In genomic region chr22:20989323-20990138, GRCh38 we compare ENCODE assay signal across 34 cellular contexts. TPM values are rescaled to one million over a fixed set of nuclear protein-coding genes. Genes with fewer than 3 reads are reported as not detected.
DNase-seq lines count a peak whose midpoint lies in the region; ATAC-seq, FAIRE-seq and TF ChIP-seq lines count a peak whose summit lies in the region.
"Had no signal": no experiment of that assay in that cellular context is flagged by ENCODE, and none has a peak within 500 bp of the region (broad histone marks: within the 10 kb centered on the region; RNA-seq: fewer than 3 reads in every experiment).

No MANE protein-coding gene starts in this region.

- no peak overlapping the region for H2BK5ac ChIP-seq in neuronal stem cell (ENCODE audit: low read length)

- no peak overlapping the region for H4K91ac ChIP-seq in neuronal stem cell (ENCODE audit: low read depth, low read length, poor library complexity)

- H3K4me3 Mint-ChIP-seq in endothelial cell (ENCODE audit: unreplicated experiment), result no peak overlapping the region
- H3K4me3 Mint-ChIP-seq: activated CD8-positive, alpha-beta T cell treated with anti-CD3 and anti-CD28 coated beads, Interleukin-2, amount 10 ng/mL, durations not matched to agents 7 days and 5 days; activated naive CD4-positive, alpha-beta T cell treated with anti-CD3 and anti-CD28 coated beads, Interleukin-2, amount 50 U/mL, for 24 hours had no signal

- peak overlapping the region in 2 of 11 experiments; percentile 13 to 16; a peak in 3 of 22 replicates for H3K27ac ChIP-seq in BLaER1 treated with 17β-estradiol and CSF1 and Interleukin-3, amounts not matched to agents 10 nM and 100 nM
- peak overlapping the region; percentile 32 for H3K27ac ChIP-seq in RWPE1
- H3K27ac ChIP-seq in K562 (ENCODE audit: extremely low read depth, low read depth, low read length), result no peak overlapping the region
- no peak overlapping the region for H3K27ac ChIP-seq in neuronal stem cell (replicated peaks; ENCODE audit: low read length)
- H3K27ac ChIP-seq: left lung, PC-9, right atrium auricular region, suprapubic skin had no signal

- H3K9me1 ChIP-seq in K562 (ENCODE audit: control insufficient read depth, insufficient read depth, low read length), result peaks cover 15% of the 10 kb centered on the region

- POLR2A ChIA-PET in RWPE1 (lab: Yijun Ruan, JAX; ENCODE audit: low non-redundant PET), result no interaction called here
- POLR2A ChIA-PET in K562 (lab: Yijun Ruan, JAX), result interaction anchor here (0.6 to 17.9 kb wide), 9 partner anchors 7 to 648 kb away, joined by 3 to 451 read pairs (median 6); partner anchors contain the start of genes AIFM3, LZTR1 and THAP7

- H4K8ac ChIP-seq in neuronal stem cell (ENCODE audit: low read depth, low read length), result no peak overlapping the region

- peaks cover 57 to 91% (median 82%) of the 10 kb centered on the region in 11 experiments for H3K36me3 ChIP-seq in BLaER1 treated with 17β-estradiol and CSF1 and Interleukin-3, amounts not matched to agents 10 nM and 100 nM
- H3K36me3 ChIP-seq in K562 (ENCODE audit: control insufficient read depth, insufficient read depth, low read length) (peaks cover 88% of the 10 kb centered on the region), neuronal stem cell (replicated peaks in 1 of 2; ENCODE audit: control insufficient read depth in 2 of 2, insufficient read depth in 2 of 2, low read length in 2 of 2) (peaks cover 39 to 72% of the 10 kb centered on the region in 2 donors), H7 (replicated peaks; ENCODE audit: control insufficient read depth, insufficient read depth, low read length) (peaks cover 4% of the 10 kb centered on the region)

- peak overlapping the region; percentile 21 for H2AK5ac ChIP-seq in neuronal stem cell (ENCODE audit: low read depth, low read length)

- H3K9ac ChIP-seq in BLaER1 treated with 17β-estradiol and CSF1 and Interleukin-3, amounts not matched to agents 10 nM and 100 nM, result peak overlapping the region; percentile 2 to 62 (median 44); a peak in 13 of 22 replicates
- H3K9ac ChIP-seq in K562 (ENCODE audit: insufficient read depth in 1 of 2, low read depth in 2 of 2, low read length in 2 of 2) (peak overlapping the region in 1 of 2 experiments; percentile 78; a peak in 2 of 4 replicates), neuronal stem cell (ENCODE audit: low read depth, low read length, poor library complexity) (peak overlapping the region; percentile 50)

- CTCF ChIA-PET in RWPE1 (lab: Yijun Ruan, JAX) (no interaction called here), K562 (lab: Yijun Ruan, JAX; ENCODE audit: low intra/inter-chr PET ratio) (no interaction called here)

- H3K4ac ChIP-seq in neuronal stem cell (ENCODE audit: low read length), result peak overlapping the region; percentile 6

- TF ChIP-seq EP300 in K562 (IDR thresholded peaks at IDR 0.05; ENCODE audit: low read length), result no peak

- H2BK15ac ChIP-seq in neuronal stem cell (ENCODE audit: low read length), result no peak overlapping the region

- H4K20me1 ChIP-seq in BLaER1 treated with 17β-estradiol and CSF1 and Interleukin-3, amounts not matched to agents 10 nM and 100 nM, result peaks cover 0 to 79% (median 16%) of the 10 kb centered on the region in 11 experiments; a peak in 11 of 22 replicates
- H4K20me1 ChIP-seq in K562 (replicated peaks; ENCODE audit: control insufficient read depth, insufficient read depth, low read length), result peaks cover 14% of the 10 kb centered on the region; the same call in 1 of the 2 replicates

- H3K4me1 Mint-ChIP-seq in endothelial cell (ENCODE audit: unreplicated experiment), result no peaks in the 10 kb centered on the region
- H3K4me1 Mint-ChIP-seq: neural crest cell had no signal

- no peak for TF ChIP-seq CTCF in RWPE1 (conservative IDR thresholded peaks at IDR 0.05; ENCODE audit: low read depth)
- TF ChIP-seq CTCF in K562 (IDR thresholded peaks at IDR 0.05 in 2 of 3, conservative IDR thresholded peaks at IDR 0.05 in 1 of 3; ENCODE audit: insufficient read depth in 2 of 3, low read depth in 1 of 3, low read length in 3 of 3), result no peak
- no peak for TF ChIP-seq CTCF in GM20000 (IDR thresholded peaks at IDR 0.05; ENCODE audit: extremely low read depth, missing control alignments)
- no peak for TF ChIP-seq CTCF in endothelial cell (IDR thresholded peaks at IDR 0.05; ENCODE audit: unreplicated experiment)
- TF ChIP-seq CTCF in GM10266 (IDR thresholded peaks at IDR 0.05; ENCODE audit: control insufficient read depth, insufficient read depth, low read depth, missing control alignments), result no peak

- no peak overlapping the region for H3K14ac ChIP-seq in neuronal stem cell (ENCODE audit: low read length)

- H3K4me1 ChIP-seq in BLaER1 treated with 17β-estradiol and CSF1 and Interleukin-3, amounts not matched to agents 10 nM and 100 nM, result peaks cover 12 to 21% (median 19%) of the 10 kb centered on the region in 10 experiments
- H3K4me1 ChIP-seq in K562 (replicated peaks in 1 of 2; ENCODE audit: control insufficient read depth in 2 of 2, insufficient read depth in 2 of 2, low read length in 2 of 2) (peaks cover 0 to 53% of the 10 kb centered on the region in 2 experiments; a peak in 2 of 5 replicates), neuronal stem cell (ENCODE audit: control insufficient read depth in 2 of 2, insufficient read depth in 1 of 2, low read depth in 1 of 2, low read length in 2 of 2) (no peaks in the 10 kb centered on the region)
- H3K4me1 ChIP-seq: left lung, right atrium auricular region, suprapubic skin had no signal

- ATAC-seq in K562, result no peak
- ATAC-seq: activated CD8-positive, alpha-beta T cell treated with anti-CD3 and anti-CD28 coated beads, Interleukin-2, amount 10 ng/mL, durations not matched to agents 7 days and 5 days; HCT116; left lung; SK-N-SH treated with all-trans-retinoic acid at 6 μM for 48 hours had no signal

- peak overlapping the region; percentile 61 for H2BK120ac ChIP-seq in neuronal stem cell (ENCODE audit: low read depth, low read length)

- no peaks in the 10 kb centered on the region for H3K27me3 ChIP-seq in BLaER1 treated with 17β-estradiol and CSF1 and Interleukin-3, amounts not matched to agents 10 nM and 100 nM
- no peaks in the 10 kb centered on the region for H3K27me3 ChIP-seq in K562 (ENCODE audit: control insufficient read depth in 2 of 2, insufficient read depth in 2 of 2, low read length in 2 of 2)
- no peaks in the 10 kb centered on the region for H3K27me3 ChIP-seq in neuronal stem cell (ENCODE audit: control insufficient read depth in 3 of 3, insufficient read depth in 3 of 3, low read depth in 1 of 3, low read length in 3 of 3)
- H3K27me3 ChIP-seq in H7 (ENCODE audit: control insufficient read depth, insufficient read depth, low read length), result no peaks in the 10 kb centered on the region
- H3K27me3 ChIP-seq: left lung, right atrium auricular region, suprapubic skin had no signal

- peaks cover 3% of the 10 kb centered on the region for H3K79me1 ChIP-seq in neuronal stem cell (ENCODE audit: low read depth, low read length)

- no peaks in the 10 kb centered on the region for H3K79me2 ChIP-seq in K562 (ENCODE audit: control insufficient read depth, insufficient read depth, low read length)

- intact Hi-C loops in K562 (cut with micrococcal nuclease), result no loop called here

- in situ Hi-C loops in K562 (cut with MboI), result no loop called here

- peak overlapping the region in 10 of 11 experiments; percentile 31 to 70 (median 60); a peak in 19 of 22 replicates for H3K4me2 ChIP-seq in BLaER1 treated with 17β-estradiol and CSF1 and Interleukin-3, amounts not matched to agents 10 nM and 100 nM
- H3K4me2 ChIP-seq in K562 (ENCODE audit: insufficient read depth, low read length) (no peak overlapping the region), neuronal stem cell (ENCODE audit: insufficient read depth, low read length, poor library complexity, severe bottlenecking) (no peak overlapping the region)
- H3K4me2 ChIP-seq: PC-9 had no signal

- no peaks in the 10 kb centered on the region for H3K9me3 Mint-ChIP-seq in endothelial cell (ENCODE audit: unreplicated experiment)
- H3K9me3 Mint-ChIP-seq: activated naive CD4-positive, alpha-beta T cell treated with anti-CD3 and anti-CD28 coated beads, Interleukin-2, amount 50 U/mL, for 24 hours; IgD-negative memory B cell; neural crest cell had no signal

- H3K36me3 Mint-ChIP-seq in endothelial cell (ENCODE audit: low read depth, unreplicated experiment), result peaks cover 18% of the 10 kb centered on the region
- H3K36me3 Mint-ChIP-seq: IgD-negative memory B cell had no signal

- H3K9me3 ChIP-seq in BLaER1 treated with 17β-estradiol and CSF1 and Interleukin-3, amounts not matched to agents 10 nM and 100 nM (replicated peaks in 1 of 11), result no peaks in the 10 kb centered on the region
- H3K9me3 ChIP-seq in K562 (replicated peaks; ENCODE audit: control insufficient read depth, insufficient read depth, low read depth, low read length) (no peaks in the 10 kb centered on the region), neuronal stem cell (replicated peaks in 1 of 2; ENCODE audit: control insufficient read depth in 2 of 2, insufficient read depth in 1 of 2, low read depth in 1 of 2, low read length in 2 of 2) (no peaks in the 10 kb centered on the region)
- H3K9me3 ChIP-seq: left lung, right atrium auricular region, suprapubic skin had no signal

- no peak for TF ChIP-seq POLR2A in K562 (conservative IDR thresholded peaks at IDR 0.05)

- TF ChIP-seq RAD21 in K562 (CRISPR knock-in tag; conservative IDR thresholded peaks at IDR 0.05 in 1 of 2, IDR thresholded peaks at IDR 0.05 in 1 of 2), result no peak

- no TSS peak for BruUV-seq in K562 (replicated peaks; lab: Mats Ljungman, UMichigan)

- FAIRE-seq in K562 (lab: Jason Lieb, UNC), result peak; percentile 62
- FAIRE-seq: bronchial epithelial cell, colon, small intestine had no signal

- H2BK12ac ChIP-seq in neuronal stem cell (ENCODE audit: low read length), result no peak overlapping the region

- peak overlapping the region; percentile 89 for H3K23ac ChIP-seq in neuronal stem cell (ENCODE audit: low read depth, low read length, poor library complexity)

- WGBS in K562 (ENCODE audit: insufficient coverage, low coverage, missing lambda C conversion rate), result 76% methylated on average over 17 of the region's 17 CpGs
- WGBS in neuronal stem cell (ENCODE audit: extremely low coverage in 2 of 2, insufficient read length in 2 of 2, insufficient replicate concordance in 1 of 2), 2 donors, result no CpG with 5 or more reads among the region's 17 CpGs

- no peak overlapping the region for H3K4me3 ChIP-seq in BLaER1 treated with 17β-estradiol and CSF1 and Interleukin-3, amounts not matched to agents 10 nM and 100 nM
- no peak overlapping the region for H3K4me3 ChIP-seq in K562
- H3K4me3 ChIP-seq in neuronal stem cell (ENCODE audit: low read length in 2 of 2), result no peak overlapping the region
- no peak overlapping the region for H3K4me3 ChIP-seq in H7 (ENCODE audit: insufficient read depth, low read depth, low read length)
- H3K4me3 ChIP-seq: left lung, PC-9, right atrium auricular region, suprapubic skin had no signal

- H3K27me3 Mint-ChIP-seq in endothelial cell (ENCODE audit: unreplicated experiment), result peaks cover 8% of the 10 kb centered on the region
- H3K27me3 Mint-ChIP-seq: activated naive CD4-positive, alpha-beta T cell treated with anti-CD3 and anti-CD28 coated beads, Interleukin-2, amount 50 U/mL, for 24 hours; IgD-negative memory B cell had no signal

- H2AFZ ChIP-seq in K562 (ENCODE audit: low read depth, low read length), result no peak overlapping the region
- H2AFZ ChIP-seq in neuronal stem cell (ENCODE audit: low read length), result no peak overlapping the region
- H2AFZ ChIP-seq: PC-9 had no signal

- DNase-seq in RWPE1 (ENCODE audit: low spot score) (no peak), K562 (ENCODE audit: extremely low read depth in 1 of 4, low spot score in 3 of 4) (no peak), neuronal stem cell (ENCODE audit: low spot score) (no peak), GM20000 (ENCODE audit: low spot score) (no peak), endothelial cell (ENCODE audit: low spot score) (no peak), GM10266 (ENCODE audit: extremely low spot score) (no peak), H7 (no peak)
- DNase-seq: activated CD4-positive, alpha-beta T cell treated with anti-CD3 and anti-CD28 coated beads for 4 hours; activated CD8-positive, alpha-beta T cell treated with anti-CD3 and anti-CD28 coated beads, Interleukin-2, amount 10 ng/mL, durations not matched to agents 7 days and 5 days; amygdala; mesenchymal stem cell; NCI-H1105 treated with DMSO at 0.1 percent for 48 hours; NCI-H187 treated with DMSO at 0.1 percent for 48 hours; NCI-H2171 treated with DMSO at 0.1 percent for 48 hours; NCI-H524 treated with DMSO at 0.1 percent for 48 hours; PC-9; Right ventricle myocardium superior; small intestine; stimulated activated naive CD4-positive, alpha-beta T cell; T-helper 2 cell; WERI-Rb-1 had no signal

- H3K18ac ChIP-seq in neuronal stem cell (ENCODE audit: low read length), result no peak overlapping the region

- H3K27ac Mint-ChIP-seq in endothelial cell (ENCODE audit: unreplicated experiment), result no peak overlapping the region
- H3K27ac Mint-ChIP-seq: activated CD8-positive, alpha-beta T cell treated with anti-CD3 and anti-CD28 coated beads, Interleukin-2, amount 10 ng/mL, durations not matched to agents 7 days and 5 days; activated naive CD4-positive, alpha-beta T cell treated with anti-CD3 and anti-CD28 coated beads, Interleukin-2, amount 50 U/mL, for 24 hours; IgD-negative memory B cell had no signal

RNA-seq across cellular contexts. Expression of gene LZTR1, which starts 7.4 kb away (rescaled TPM):
- 338 and 754 TPM in 2 replicates for total RNA-seq in K562 (2011; cell fraction: chromatin; rRNA removed; ENCODE audit: low replicate concordance)
- 395 and 404 TPM in 2 replicates for total RNA-seq in K562 (2011; cell fraction: nucleolus; rRNA removed)
- total RNA-seq in K562 (2011; cell fraction: nucleoplasm; rRNA removed), result 258 and 287 TPM in 2 replicates
- total RNA-seq in K562 (2014; rRNA removed), result 87.2 and 120 TPM in 2 replicates
- total RNA-seq in K562 (2014; rRNA removed; fragmentation: Illumina TruSeq; extraction: Trizol), result 46.4 and 63.0 TPM in 2 replicates
- 51.3 and 53.2 TPM in 2 replicates for total RNA-seq in K562 (2015; rRNA removed; fragmentation: Illumina TruSeq; extraction: Trizol)
- 132 and 135 TPM in 2 replicates for total RNA-seq in K562 (2021)
- polyA plus RNA-seq in K562 (2011; rRNA removed), result 63.0 and 88.5 TPM in 2 replicates
- 50.8 and 68.8 TPM in 2 replicates for polyA plus RNA-seq in K562 (2011; cell fraction: cytosol; rRNA removed)
- 703 and 913 TPM in 2 replicates for polyA plus RNA-seq in K562 (2011; cell fraction: nucleus; rRNA removed)
- 80.6 and 93.5 TPM in 2 replicates for polyA plus RNA-seq in K562 (2012)
- polyA plus RNA-seq in K562 (2014; fragmentation: Illumina TruSeq; extraction: Trizol), result 74.3 and 89.8 TPM in 2 replicates
- polyA plus RNA-seq in K562 (2014; fragmentation: Nextera tagmentation; extraction: Ambion mirVana), result 1 to 10 TPM; 2.2 to 3.1 TPM
- 115 and 129 TPM in 2 replicates for polyA plus RNA-seq in K562 (2014; rRNA removed)
- polyA minus RNA-seq in K562 (2011; rRNA and poly(A)+ RNA removed), result 64.5 and 72.9 TPM in 2 replicates
- 41.9 and 49.7 TPM in 2 replicates for polyA minus RNA-seq in K562 (2011; cell fraction: cytosol; rRNA and poly(A)+ RNA removed)
- 188 and 205 TPM in 2 replicates for polyA minus RNA-seq in K562 (2011; cell fraction: nucleus; rRNA and poly(A)+ RNA removed)
- 16.5 TPM for polyA plus RNA-seq in neuronal stem cell (2013, experiment 1 of 2)
- polyA plus RNA-seq in neuronal stem cell (2013, experiment 2 of 2), result 16.1 TPM
- total RNA-seq in endothelial cell (ENCODE audit: unreplicated experiment), result 113 TPM
- total RNA-seq in H7 (2014; rRNA removed; shearing (Covaris generic)), result 28.3 and 34.0 TPM in 2 replicates

RNA-seq across cellular contexts. Expression of gene THAP7, which starts 12.4 kb away (rescaled TPM):
- 90.2 and 332 TPM in 2 replicates for total RNA-seq in K562 (2011; cell fraction: chromatin; rRNA removed; ENCODE audit: low replicate concordance)
- total RNA-seq in K562 (2011; cell fraction: nucleolus; rRNA removed), result 398 and 463 TPM in 2 replicates
- 158 and 211 TPM in 2 replicates for total RNA-seq in K562 (2011; cell fraction: nucleoplasm; rRNA removed)
- total RNA-seq in K562 (2014; rRNA removed) (245 and 323 TPM in 2 replicates), K562 (2014; rRNA removed; fragmentation: Illumina TruSeq; extraction: Trizol) (32.0 and 35.6 TPM in 2 replicates), K562 (2015; rRNA removed; fragmentation: Illumina TruSeq; extraction: Trizol) (120 and 129 TPM in 2 replicates), K562 (2021) (169 and 183 TPM in 2 replicates), endothelial cell (ENCODE audit: unreplicated experiment) (13.5 TPM)
- polyA plus RNA-seq in K562 (2011; rRNA removed) (75.4 and 94.6 TPM in 2 replicates), K562 (2014; fragmentation: Illumina TruSeq; extraction: Trizol) (84.1 and 121 TPM in 2 replicates), K562 (2014; fragmentation: Nextera tagmentation; extraction: Ambion mirVana) (10 to 100 TPM in 1 of 2 experiments, 1 to 10 TPM in 1; 7.9 to 33.1 TPM), K562 (2014; rRNA removed) (263 and 266 TPM in 2 replicates)
- 137 and 308 TPM in 2 replicates for polyA plus RNA-seq in K562 (2011; cell fraction: cytosol; rRNA removed)
- 202 and 335 TPM in 2 replicates for polyA plus RNA-seq in K562 (2011; cell fraction: nucleus; rRNA removed)
- polyA plus RNA-seq in K562 (2012), result 114 and 118 TPM in 2 replicates
- 39.0 and 48.5 TPM in 2 replicates for polyA minus RNA-seq in K562 (2011; rRNA and poly(A)+ RNA removed)
- 53.5 and 55.4 TPM in 2 replicates for polyA minus RNA-seq in K562 (2011; cell fraction: cytosol; rRNA and poly(A)+ RNA removed)
- polyA minus RNA-seq in K562 (2011; cell fraction: nucleus; rRNA and poly(A)+ RNA removed), result 261 and 385 TPM in 2 replicates
- 26.5 TPM for polyA plus RNA-seq in neuronal stem cell (2013, experiment 1 of 2)
- 28.4 TPM for polyA plus RNA-seq in neuronal stem cell (2013, experiment 2 of 2)
- 42.7 and 49.1 TPM in 2 replicates for total RNA-seq in H7 (2014; rRNA removed; shearing (Covaris generic))

RNA-seq across cellular contexts. Expression of gene AIFM3, which starts 22.5 kb away (rescaled TPM):
- total RNA-seq in K562 (2011; cell fraction: chromatin; rRNA removed; ENCODE audit: low replicate concordance), result 0.14 and 1.4 TPM in 2 replicates
- total RNA-seq in K562 (2011; cell fraction: nucleolus; rRNA removed), result 0.33 and 1.2 TPM in 2 replicates
- 0.53 and 0.81 TPM in 2 replicates for total RNA-seq in K562 (2011; cell fraction: nucleoplasm; rRNA removed)
- total RNA-seq in K562 (2014; rRNA removed), result 0.14 TPM in 1 of 2 replicates, not detected in the other
- 0.10 TPM in 1 of 2 replicates, not detected in the other for total RNA-seq in K562 (2014; rRNA removed; fragmentation: Illumina TruSeq; extraction: Trizol)
- 0.07 TPM in 1 of 2 replicates, not detected in the other for total RNA-seq in K562 (2015; rRNA removed; fragmentation: Illumina TruSeq; extraction: Trizol)
- total RNA-seq in K562 (2021), result 0.20 and 0.56 TPM in 2 replicates
- polyA plus RNA-seq in K562 (2011; rRNA removed), result 0.04 and 0.08 TPM in 2 replicates
- 0.06 TPM in 1 of 2 replicates, not detected in the other for polyA plus RNA-seq in K562 (2011; cell fraction: cytosol; rRNA removed)
- polyA plus RNA-seq in K562 (2011; cell fraction: nucleus; rRNA removed), result 0.80 and 0.87 TPM in 2 replicates
- polyA plus RNA-seq in K562 (2012), result 0.27 and 0.50 TPM in 2 replicates
- 0.06 TPM in 1 of 2 replicates, not detected in the other for polyA plus RNA-seq in K562 (2014; fragmentation: Illumina TruSeq; extraction: Trizol)
- under 1 TPM; 0.03 to 0.06 TPM for polyA plus RNA-seq in K562 (2014; fragmentation: Nextera tagmentation; extraction: Ambion mirVana)
- 0.15 TPM in 1 of 2 replicates, not detected in the other for polyA plus RNA-seq in K562 (2014; rRNA removed)
- 0.06 TPM in 1 of 2 replicates, not detected in the other for polyA minus RNA-seq in K562 (2011; rRNA and poly(A)+ RNA removed)
- polyA minus RNA-seq in K562 (2011; cell fraction: cytosol; rRNA and poly(A)+ RNA removed), result not detected in 2 replicates
- polyA minus RNA-seq in K562 (2011; cell fraction: nucleus; rRNA and poly(A)+ RNA removed), result 0.27 and 0.44 TPM in 2 replicates
- polyA plus RNA-seq in neuronal stem cell (2013, experiment 1 of 2), result 3.9 TPM
- polyA plus RNA-seq in neuronal stem cell (2013, experiment 2 of 2), result 4.0 TPM
- 0.15 TPM for total RNA-seq in endothelial cell (ENCODE audit: unreplicated experiment)
- 0.38 and 1.5 TPM in 2 replicates for total RNA-seq in H7 (2014; rRNA removed; shearing (Covaris generic))
- total RNA-seq: A673 had no signal

RNA-seq across cellular contexts. Expression of gene P2RX6, which starts 25.4 kb away (rescaled TPM):
- 8.3 and 26.4 TPM in 2 replicates for total RNA-seq in K562 (2011; cell fraction: chromatin; rRNA removed; ENCODE audit: low replicate concordance)
- total RNA-seq in K562 (2011; cell fraction: nucleolus; rRNA removed), result 15.5 and 19.3 TPM in 2 replicates
- total RNA-seq in K562 (2011; cell fraction: nucleoplasm; rRNA removed), result 13.6 and 14.4 TPM in 2 replicates
- total RNA-seq in K562 (2014; rRNA removed), result 1.5 and 1.9 TPM in 2 replicates
- 0.77 and 1.0 TPM in 2 replicates for total RNA-seq in K562 (2014; rRNA removed; fragmentation: Illumina TruSeq; extraction: Trizol)
- total RNA-seq in K562 (2015; rRNA removed; fragmentation: Illumina TruSeq; extraction: Trizol), result 1.6 and 1.7 TPM in 2 replicates
- total RNA-seq in K562 (2021), result 2.3 and 2.7 TPM in 2 replicates
- 1.2 and 1.5 TPM in 2 replicates for polyA plus RNA-seq in K562 (2011; rRNA removed)
- 1.4 and 2.2 TPM in 2 replicates for polyA plus RNA-seq in K562 (2011; cell fraction: cytosol; rRNA removed)
- 16.2 and 34.8 TPM in 2 replicates for polyA plus RNA-seq in K562 (2011; cell fraction: nucleus; rRNA removed)
- 4.7 and 7.9 TPM in 2 replicates for polyA plus RNA-seq in K562 (2012)
- polyA plus RNA-seq in K562 (2014; fragmentation: Illumina TruSeq; extraction: Trizol), result 1.3 and 1.5 TPM in 2 replicates
- polyA plus RNA-seq in K562 (2014; fragmentation: Nextera tagmentation; extraction: Ambion mirVana), result under 1 TPM in 1 of 2 experiments, not detected in 1; 0.01 TPM
- polyA plus RNA-seq in K562 (2014; rRNA removed), result 3.7 and 3.9 TPM in 2 replicates
- polyA minus RNA-seq in K562 (2011; rRNA and poly(A)+ RNA removed), result 1.6 and 2.5 TPM in 2 replicates
- 1.0 TPM in 1 of 2 replicates, not detected in the other for polyA minus RNA-seq in K562 (2011; cell fraction: cytosol; rRNA and poly(A)+ RNA removed)
- polyA minus RNA-seq in K562 (2011; cell fraction: nucleus; rRNA and poly(A)+ RNA removed), result 5.6 and 7.5 TPM in 2 replicates
- 0.43 TPM for polyA plus RNA-seq in neuronal stem cell (2013, experiment 1 of 2)
- polyA plus RNA-seq in neuronal stem cell (2013, experiment 2 of 2), result 0.53 TPM
- not detected for total RNA-seq in endothelial cell (ENCODE audit: unreplicated experiment)
- total RNA-seq in H7 (2014; rRNA removed; shearing (Covaris generic)), result 0.26 and 0.31 TPM in 2 replicates
- polyA plus RNA-seq: IgD-negative memory B cell had no signal

RNA-seq across cellular contexts. Expression of gene SLC7A4, which starts 42.8 kb away (rescaled TPM):
- not detected in 2 replicates for total RNA-seq in K562 (2011; cell fraction: chromatin; rRNA removed; ENCODE audit: low replicate concordance)
- not detected in 2 replicates for total RNA-seq in K562 (2011; cell fraction: nucleolus; rRNA removed)
- not detected in 2 replicates for total RNA-seq in K562 (2011; cell fraction: nucleoplasm; rRNA removed)
- not detected in 2 replicates for total RNA-seq in K562 (2014; rRNA removed)
- not detected in 2 replicates for total RNA-seq in K562 (2014; rRNA removed; fragmentation: Illumina TruSeq; extraction: Trizol)
- total RNA-seq in K562 (2015; rRNA removed; fragmentation: Illumina TruSeq; extraction: Trizol), result not detected in 2 replicates
- not detected in 2 replicates for total RNA-seq in K562 (2021)
- not detected in 2 replicates for polyA plus RNA-seq in K562 (2011; rRNA removed)
- 0.07 TPM in 1 of 2 replicates, not detected in the other for polyA plus RNA-seq in K562 (2011; cell fraction: cytosol; rRNA removed)
- not detected in 2 replicates for polyA plus RNA-seq in K562 (2011; cell fraction: nucleus; rRNA removed)
- 0.03 and 0.14 TPM in 2 replicates for polyA plus RNA-seq in K562 (2012)
- polyA plus RNA-seq in K562 (2014; fragmentation: Illumina TruSeq; extraction: Trizol), result not detected in 2 replicates
- polyA plus RNA-seq in K562 (2014; fragmentation: Nextera tagmentation; extraction: Ambion mirVana), result not detected
- polyA plus RNA-seq in K562 (2014; rRNA removed), result not detected in 2 replicates
- not detected in 2 replicates for polyA minus RNA-seq in K562 (2011; rRNA and poly(A)+ RNA removed)
- not detected in 2 replicates for polyA minus RNA-seq in K562 (2011; cell fraction: cytosol; rRNA and poly(A)+ RNA removed)
- not detected in 2 replicates for polyA minus RNA-seq in K562 (2011; cell fraction: nucleus; rRNA and poly(A)+ RNA removed)
- polyA plus RNA-seq in neuronal stem cell (2013, experiment 1 of 2), result 0.18 TPM
- 0.24 TPM for polyA plus RNA-seq in neuronal stem cell (2013, experiment 2 of 2)
- total RNA-seq in endothelial cell (ENCODE audit: unreplicated experiment), result not detected
- not detected in 2 replicates for total RNA-seq in H7 (2014; rRNA removed; shearing (Covaris generic))
- total RNA-seq: A673, glomerular endothelial cell, PC-9 had no signal
- polyA plus RNA-seq: IgD-negative memory B cell had no signal

Comparison
In these comparisons a context has a peak if more than half of its experiments do, and no peak if none do; other contexts are left out.
1. H3K4me2 ChIP-seq: peak in BLaER1 treated with 17β-estradiol and CSF1 and Interleukin-3, amounts not matched to agents 10 nM and 100 nM (10 of 11); none in K562 (single experiment) and neuronal stem cell (single experiment).